ENCODE assay signal across 1 cellular context in the genomic region with DNA sequence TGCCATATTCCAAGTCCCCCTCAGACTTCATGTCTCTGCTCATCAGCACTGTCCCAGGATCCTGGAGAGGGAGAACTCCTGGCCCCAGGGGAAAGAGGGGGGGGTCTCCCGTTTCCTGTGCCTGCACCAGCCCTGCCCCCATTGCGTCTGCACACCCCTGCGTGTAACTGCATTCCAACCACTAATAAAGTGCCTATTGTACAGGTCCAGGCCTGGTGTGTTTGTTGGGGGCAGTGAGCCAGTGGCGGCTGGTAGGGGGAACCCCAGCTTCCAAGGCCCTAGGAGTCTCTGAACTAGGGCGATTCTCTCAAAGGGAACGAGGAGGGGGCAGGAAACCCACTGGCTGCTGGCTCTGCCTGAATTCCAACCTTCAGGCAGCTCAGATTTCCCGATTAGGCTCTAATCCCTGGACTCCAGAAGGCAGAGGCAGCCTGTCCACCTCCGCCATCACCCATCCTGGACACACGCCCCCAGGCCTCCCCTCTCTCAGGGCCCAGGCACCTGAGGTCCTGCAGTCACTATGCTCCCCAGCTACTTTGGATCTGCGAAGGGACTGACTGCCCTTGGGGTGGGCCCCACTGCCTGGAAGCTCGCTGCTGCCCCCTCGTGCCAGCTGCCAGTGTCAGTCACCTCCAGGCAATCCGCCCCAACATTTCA.
TF ChIP-seq lines count a peak whose summit lies in the region.

No MANE protein-coding gene starts in this region.

TF ChIP-seq in K562, 482 proteins besides CTCF, POLR2A, EP300 and RAD21 (continued from another document):
- TF ChIP-seq CHAMP1 (IDR thresholded peaks at IDR 0.05) (no peak), NCOA4 (IDR thresholded peaks at IDR 0.05; ENCODE audit: partially characterized antibody) (no peak), DEAF1 (CRISPR knock-in tag; IDR thresholded peaks at IDR 0.05) (peak; percentile 94), ZNF280A (IDR thresholded peaks at IDR 0.05; ENCODE audit: low read depth, partially characterized antibody) (no peak)
- TF ChIP-seq, protein P1, sequence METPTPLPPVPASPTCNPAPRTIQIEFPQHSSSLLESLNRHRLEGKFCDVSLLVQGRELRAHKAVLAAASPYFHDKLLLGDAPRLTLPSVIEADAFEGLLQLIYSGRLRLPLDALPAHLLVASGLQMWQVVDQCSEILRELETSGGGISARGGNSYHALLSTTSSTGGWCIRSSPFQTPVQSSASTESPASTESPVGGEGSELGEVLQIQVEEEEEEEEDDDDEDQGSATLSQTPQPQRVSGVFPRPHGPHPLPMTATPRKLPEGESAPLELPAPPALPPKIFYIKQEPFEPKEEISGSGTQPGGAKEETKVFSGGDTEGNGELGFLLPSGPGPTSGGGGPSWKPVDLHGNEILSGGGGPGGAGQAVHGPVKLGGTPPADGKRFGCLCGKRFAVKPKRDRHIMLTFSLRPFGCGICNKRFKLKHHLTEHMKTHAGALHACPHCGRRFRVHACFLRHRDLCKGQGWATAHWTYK (CRISPR knock-in tag; IDR thresholded peaks at IDR 0.05), result peak; percentile 52; the same call in 1 of the 2 replicates
